ENCODE assay signal across 15 cellular contexts in genomic region chr14:90555126-90556049, GRCh38.
DNase-seq lines count a peak whose midpoint lies in the region; ATAC-seq and TF ChIP-seq lines count a peak whose summit lies in the region.
"Had no signal": no experiment of that assay in that cellular context is flagged by ENCODE, and none has a peak within 500 bp of the region (broad histone marks: within the 10 kb centered on the region; RNA-seq: fewer than 3 reads in every experiment).

No MANE protein-coding gene starts in this region.

- intact Hi-C loops in dorsolateral prefrontal cortex (cut with DNase I), result loop anchor here (2.0 to 10.0 kb wide), 2 partner anchors 43 to 101 kb away; no protein-coding TSS in a partner anchor

- DNase-seq in RWPE2 (ENCODE audit: low spot score) (peak; percentile 45), dorsolateral prefrontal cortex (peak in 4 of 10 donors; percentile 41 to 49 (median 48)), superior temporal gyrus (ENCODE audit: extremely low spot score) (peak; percentile 58), HK-2 (ENCODE audit: unreplicated experiment) (no peak), kidney tubule cell (ENCODE audit: low spot score) (no peak)
- DNase-seq: activated B cell treated with CpG ODN at 0.5 μM for 24 hours; activated naive CD4-positive, alpha-beta T cell treated with Interleukin-2 at 50 U/mL for 16 hours; DMS79 treated with DMSO at 0.1 percent for 48 hours; effector CD4-positive, alpha-beta T cell; Kasumi-1; NCI-H1436 had no signal

- no peak overlapping the region for H3K4me3 ChIP-seq in RWPE2 (ENCODE audit: severe bottlenecking)
- peak overlapping the region in 51 of 59 donors; percentile 1 to 54 (median 33) for H3K4me3 ChIP-seq in dorsolateral prefrontal cortex
- peak overlapping the region; percentile 18 to 19 for H3K4me3 ChIP-seq in muscle layer of duodenum (ENCODE audit: low read depth in 1 of 2, low read length in 2 of 2)
- H3K4me3 ChIP-seq: body of pancreas had no signal

- H3K27me3 ChIP-seq in RWPE2 (ENCODE audit: insufficient read depth, poor library complexity, severe bottlenecking) (no peaks in the 10 kb centered on the region), dorsolateral prefrontal cortex (no peaks in the 10 kb centered on the region), muscle layer of duodenum (ENCODE audit: low read depth, low read length) (no peaks in the 10 kb centered on the region)
- H3K27me3 ChIP-seq: body of pancreas, suprapubic skin had no signal

- H3K36me3 ChIP-seq in RWPE2 (ENCODE audit: low read depth), result no peaks in the 10 kb centered on the region
- H3K36me3 ChIP-seq in muscle layer of duodenum (ENCODE audit: control insufficient read depth in 1 of 2, insufficient read depth in 2 of 2, low read length in 2 of 2), result no peaks in the 10 kb centered on the region
- H3K36me3 ChIP-seq: suprapubic skin had no signal

- no peak for ATAC-seq in RWPE2 (ENCODE audit: low read depth)
- ATAC-seq in HG03571 (IDR thresholded peaks at IDR 0.05; ENCODE audit: unreplicated experiment), result no peak

- H3K4me1 ChIP-seq in RWPE2 (ENCODE audit: insufficient read depth, poor library complexity, severe bottlenecking) (no peaks in the 10 kb centered on the region), muscle layer of duodenum (ENCODE audit: control insufficient read depth in 1 of 2, insufficient read depth in 2 of 2, low read length in 2 of 2) (peaks cover 0 to 44% of the 10 kb centered on the region in 2 donors)
- H3K4me1 ChIP-seq: body of pancreas had no signal

- H3K27ac ChIP-seq in RWPE2 (ENCODE audit: poor library complexity, severe bottlenecking), result no peak overlapping the region
- peak overlapping the region; percentile 86 to 99 (median 96) for H3K27ac ChIP-seq in dorsolateral prefrontal cortex
- no peak overlapping the region for H3K27ac ChIP-seq in muscle layer of duodenum (ENCODE audit: low read length)
- H3K27ac ChIP-seq: suprapubic skin had no signal

- no peaks in the 10 kb centered on the region for H3K9me3 ChIP-seq in RWPE2 (ENCODE audit: severe bottlenecking)
- no peaks in the 10 kb centered on the region for H3K9me3 ChIP-seq in muscle layer of duodenum (ENCODE audit: control insufficient read depth in 1 of 2, low read length in 2 of 2)
- H3K9me3 ChIP-seq: body of pancreas, suprapubic skin had no signal

- TF ChIP-seq CTCF in RWPE2 (IDR thresholded peaks at IDR 0.05; ENCODE audit: poor library complexity, severe bottlenecking) (no peak), dorsolateral prefrontal cortex (IDR thresholded peaks at IDR 0.05 in 54 of 56, conservative IDR thresholded peaks at IDR 0.05 in 2 of 56; ENCODE audit: low read depth in 1 of 56, partially characterized antibody in 56 of 56) (no peak)

Comparison
In these comparisons a context has a peak if more than half of its experiments do, and no peak if none do; other contexts are left out.
1. DNase-seq: peak in RWPE2 (single experiment) and superior temporal gyrus (single experiment); none in HK-2 (single experiment) and kidney tubule cell (single experiment).
2. H3K27ac ChIP-seq: peak in dorsolateral prefrontal cortex (59 of 59); none in RWPE2 (single experiment) and muscle layer of duodenum (single experiment).